1 cellular context compared by ENCODE assay signal in the genomic region with DNA sequence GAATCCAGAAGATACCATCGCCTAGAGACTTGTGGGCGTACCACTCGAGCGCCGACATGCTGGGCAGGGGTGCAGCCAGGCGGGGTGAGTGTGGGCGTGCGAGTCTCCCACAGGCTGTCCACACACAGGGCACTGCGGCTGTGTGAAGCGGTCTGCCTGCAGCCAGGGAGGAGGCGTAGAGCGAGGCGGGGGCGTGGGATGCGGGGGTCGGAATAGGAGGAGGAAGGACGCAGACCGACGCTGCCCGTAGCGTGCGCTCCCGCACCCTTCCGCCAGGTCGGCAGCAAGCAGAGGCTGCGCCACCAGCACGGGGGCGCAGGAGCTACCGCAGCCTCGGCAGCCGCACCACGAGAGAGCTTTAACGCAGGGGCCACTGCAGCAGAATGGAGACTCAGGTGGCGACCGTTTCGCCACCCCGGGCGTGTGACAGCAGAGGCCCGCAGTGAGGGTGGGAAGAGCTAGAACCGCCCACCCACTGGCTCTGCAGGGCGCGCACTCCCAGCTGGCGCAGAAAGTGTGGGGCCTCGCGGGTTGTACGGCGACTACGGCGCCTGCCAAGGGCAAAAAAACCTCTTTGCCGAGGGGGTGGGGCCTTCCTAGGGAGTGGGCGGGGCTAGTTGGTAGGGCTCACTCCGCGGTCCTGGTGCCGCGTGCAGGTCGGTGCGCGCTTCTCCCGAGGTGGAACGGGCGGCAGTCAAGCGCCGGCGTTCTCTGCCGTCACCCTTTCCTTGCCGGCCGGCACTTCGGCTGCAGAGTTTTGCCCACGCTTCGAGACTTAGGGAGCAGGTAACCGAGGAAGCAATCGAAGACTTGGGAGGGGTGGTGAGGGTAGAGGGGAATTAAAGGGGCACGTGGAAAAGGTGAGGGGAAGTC.
TF ChIP-seq lines count a peak whose summit lies in the region.

Gene MBLAC2, minus strand, starts transcription at position 537 of the 873 bp plus-strand sequence. Its CDS starts 479 bp downstream, at position 58.
A gene with protein sequence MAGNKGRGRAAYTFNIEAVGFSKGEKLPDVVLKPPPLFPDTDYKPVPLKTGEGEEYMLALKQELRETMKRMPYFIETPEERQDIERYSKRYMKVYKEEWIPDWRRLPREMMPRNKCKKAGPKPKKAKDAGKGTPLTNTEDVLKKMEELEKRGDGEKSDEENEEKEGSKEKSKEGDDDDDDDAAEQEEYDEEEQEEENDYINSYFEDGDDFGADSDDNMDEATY (plus strand): TSS at position 630 of the 873 bp plus-strand sequence. CDS start 10,704 bp downstream, outside the sequence.

TF ChIP-seq in HEK293, 187 proteins besides CTCF, POLR2A, EP300 and RAD21 (continued from another document and continues in another):
- TF ChIP-seq, protein P1, sequence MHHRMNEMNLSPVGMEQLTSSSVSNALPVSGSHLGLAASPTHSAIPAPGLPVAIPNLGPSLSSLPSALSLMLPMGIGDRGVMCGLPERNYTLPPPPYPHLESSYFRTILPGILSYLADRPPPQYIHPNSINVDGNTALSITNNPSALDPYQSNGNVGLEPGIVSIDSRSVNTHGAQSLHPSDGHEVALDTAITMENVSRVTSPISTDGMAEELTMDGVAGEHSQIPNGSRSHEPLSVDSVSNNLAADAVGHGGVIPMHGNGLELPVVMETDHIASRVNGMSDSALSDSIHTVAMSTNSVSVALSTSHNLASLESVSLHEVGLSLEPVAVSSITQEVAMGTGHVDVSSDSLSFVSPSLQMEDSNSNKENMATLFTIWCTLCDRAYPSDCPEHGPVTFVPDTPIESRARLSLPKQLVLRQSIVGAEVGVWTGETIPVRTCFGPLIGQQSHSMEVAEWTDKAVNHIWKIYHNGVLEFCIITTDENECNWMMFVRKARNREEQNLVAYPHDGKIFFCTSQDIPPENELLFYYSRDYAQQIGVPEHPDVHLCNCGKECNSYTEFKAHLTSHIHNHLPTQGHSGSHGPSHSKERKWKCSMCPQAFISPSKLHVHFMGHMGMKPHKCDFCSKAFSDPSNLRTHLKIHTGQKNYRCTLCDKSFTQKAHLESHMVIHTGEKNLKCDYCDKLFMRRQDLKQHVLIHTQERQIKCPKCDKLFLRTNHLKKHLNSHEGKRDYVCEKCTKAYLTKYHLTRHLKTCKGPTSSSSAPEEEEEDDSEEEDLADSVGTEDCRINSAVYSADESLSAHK (tag by site-specific recombination; IDR thresholded peaks at IDR 0.05): peak; percentile 85
- 0 out of 2 replicates have a peak, but pooled peaks have one; percentile 8 for TF ChIP-seq PRDM6 (tag by site-specific recombination; IDR thresholded peaks at IDR 0.05)
- TF ChIP-seq ZNF341 (tag by site-specific recombination; IDR thresholded peaks at IDR 0.05; ENCODE audit: low read depth): peak; percentile 91
- peak; percentile 82 for TF ChIP-seq ZNF335 (tag by site-specific recombination; conservative IDR thresholded peaks at IDR 0.05)
- no peak for TF ChIP-seq ZNF548 (tag by site-specific recombination; IDR thresholded peaks at IDR 0.05)
- peak; percentile 69 for TF ChIP-seq KLF7 (tag by site-specific recombination; IDR thresholded peaks at IDR 0.05; ENCODE audit: borderline replicate concordance)
- peak; percentile 72 for TF ChIP-seq ZSCAN5A (tag by site-specific recombination; IDR thresholded peaks at IDR 0.05)
- peak; percentile 49 for TF ChIP-seq OVOL3 (tag by site-specific recombination; IDR thresholded peaks at IDR 0.05)
- peak; percentile 84 for TF ChIP-seq KLF1 (tag by site-specific recombination; IDR thresholded peaks at IDR 0.05)
- TF ChIP-seq ZIC2 (tag by site-specific recombination; IDR thresholded peaks at IDR 0.05): peak; percentile 95
- peak; percentile 97 for TF ChIP-seq ZXDB (tag by site-specific recombination; IDR thresholded peaks at IDR 0.05)
- TF ChIP-seq ZNF639 (tag by site-specific recombination; IDR thresholded peaks at IDR 0.05): peak; percentile 57; the same call in 1 of the 2 replicates
- TF ChIP-seq AEBP2 (tag by site-specific recombination; IDR thresholded peaks at IDR 0.05; ENCODE audit: borderline replicate concordance): no peak
- peak; percentile 39 for TF ChIP-seq YY2 (tag by site-specific recombination; IDR thresholded peaks at IDR 0.05)
- TF ChIP-seq, protein P2, sequence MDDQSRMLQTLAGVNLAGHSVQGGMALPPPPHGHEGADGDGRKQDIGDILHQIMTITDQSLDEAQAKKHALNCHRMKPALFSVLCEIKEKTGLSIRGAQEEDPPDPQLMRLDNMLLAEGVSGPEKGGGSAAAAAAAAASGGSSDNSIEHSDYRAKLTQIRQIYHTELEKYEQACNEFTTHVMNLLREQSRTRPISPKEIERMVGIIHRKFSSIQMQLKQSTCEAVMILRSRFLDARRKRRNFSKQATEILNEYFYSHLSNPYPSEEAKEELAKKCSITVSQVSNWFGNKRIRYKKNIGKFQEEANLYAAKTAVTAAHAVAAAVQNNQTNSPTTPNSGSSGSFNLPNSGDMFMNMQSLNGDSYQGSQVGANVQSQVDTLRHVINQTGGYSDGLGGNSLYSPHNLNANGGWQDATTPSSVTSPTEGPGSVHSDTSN (CRISPR knock-in tag; IDR thresholded peaks at IDR 0.05): 0 out of 2 replicates have a peak, but pooled peaks have one; percentile 64
- TF ChIP-seq ZNF791 (tag by site-specific recombination; IDR thresholded peaks at IDR 0.05): no peak
- peak; percentile 89 for TF ChIP-seq ZBTB48 (tag by site-specific recombination; IDR thresholded peaks at IDR 0.05)
- peak; percentile 96 for TF ChIP-seq PATZ1 (tag by site-specific recombination; IDR thresholded peaks at IDR 0.05)
- no peak for TF ChIP-seq ZNF529 (tag by site-specific recombination; IDR thresholded peaks at IDR 0.05; ENCODE audit: insufficient replicate concordance)
- peak; percentile 100 for TF ChIP-seq ZFHX2 (tag by site-specific recombination; conservative IDR thresholded peaks at IDR 0.05)
- TF ChIP-seq, protein P3, sequence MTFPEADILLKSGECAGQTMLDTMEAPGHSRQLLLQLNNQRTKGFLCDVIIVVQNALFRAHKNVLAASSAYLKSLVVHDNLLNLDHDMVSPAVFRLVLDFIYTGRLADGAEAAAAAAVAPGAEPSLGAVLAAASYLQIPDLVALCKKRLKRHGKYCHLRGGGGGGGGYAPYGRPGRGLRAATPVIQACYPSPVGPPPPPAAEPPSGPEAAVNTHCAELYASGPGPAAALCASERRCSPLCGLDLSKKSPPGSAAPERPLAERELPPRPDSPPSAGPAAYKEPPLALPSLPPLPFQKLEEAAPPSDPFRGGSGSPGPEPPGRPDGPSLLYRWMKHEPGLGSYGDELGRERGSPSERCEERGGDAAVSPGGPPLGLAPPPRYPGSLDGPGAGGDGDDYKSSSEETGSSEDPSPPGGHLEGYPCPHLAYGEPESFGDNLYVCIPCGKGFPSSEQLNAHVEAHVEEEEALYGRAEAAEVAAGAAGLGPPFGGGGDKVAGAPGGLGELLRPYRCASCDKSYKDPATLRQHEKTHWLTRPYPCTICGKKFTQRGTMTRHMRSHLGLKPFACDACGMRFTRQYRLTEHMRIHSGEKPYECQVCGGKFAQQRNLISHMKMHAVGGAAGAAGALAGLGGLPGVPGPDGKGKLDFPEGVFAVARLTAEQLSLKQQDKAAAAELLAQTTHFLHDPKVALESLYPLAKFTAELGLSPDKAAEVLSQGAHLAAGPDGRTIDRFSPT (tag by site-specific recombination; IDR thresholded peaks at IDR 0.05): no peak
- peak; percentile 99 for TF ChIP-seq ZBTB8A (tag by site-specific recombination; IDR thresholded peaks at IDR 0.05)
- peak; percentile 75 for TF ChIP-seq GLIS1 (tag by site-specific recombination; IDR thresholded peaks at IDR 0.05)
- TF ChIP-seq ZFP3 (tag by site-specific recombination; IDR thresholded peaks at IDR 0.05; ENCODE audit: low read depth): no peak
- TF ChIP-seq ZNF132 (tag by site-specific recombination; IDR thresholded peaks at IDR 0.05; ENCODE audit: borderline replicate concordance): no peak
- no peak; the same call in none of the 2 replicates for TF ChIP-seq INSM2 (tag by site-specific recombination; IDR thresholded peaks at IDR 0.05)
- no peak for TF ChIP-seq ZNF658 (tag by site-specific recombination; IDR thresholded peaks at IDR 0.05)
- peak; percentile 94 for TF ChIP-seq KLF9 (tag by site-specific recombination; IDR thresholded peaks at IDR 0.05; ENCODE audit: low read depth)
- TF ChIP-seq ZNF23 (tag by site-specific recombination; IDR thresholded peaks at IDR 0.05; ENCODE audit: borderline replicate concordance): no peak
- TF ChIP-seq ZNF692 (tag by site-specific recombination; IDR thresholded peaks at IDR 0.05): peak; percentile 96
- TF ChIP-seq SP3 (tag by site-specific recombination; IDR thresholded peaks at IDR 0.05): peak; percentile 91
- no peak for TF ChIP-seq ZNF776 (tag by site-specific recombination; IDR thresholded peaks at IDR 0.05; ENCODE audit: borderline replicate concordance)
